9 cellular contexts compared by ENCODE assay signal in the genomic region with DNA sequence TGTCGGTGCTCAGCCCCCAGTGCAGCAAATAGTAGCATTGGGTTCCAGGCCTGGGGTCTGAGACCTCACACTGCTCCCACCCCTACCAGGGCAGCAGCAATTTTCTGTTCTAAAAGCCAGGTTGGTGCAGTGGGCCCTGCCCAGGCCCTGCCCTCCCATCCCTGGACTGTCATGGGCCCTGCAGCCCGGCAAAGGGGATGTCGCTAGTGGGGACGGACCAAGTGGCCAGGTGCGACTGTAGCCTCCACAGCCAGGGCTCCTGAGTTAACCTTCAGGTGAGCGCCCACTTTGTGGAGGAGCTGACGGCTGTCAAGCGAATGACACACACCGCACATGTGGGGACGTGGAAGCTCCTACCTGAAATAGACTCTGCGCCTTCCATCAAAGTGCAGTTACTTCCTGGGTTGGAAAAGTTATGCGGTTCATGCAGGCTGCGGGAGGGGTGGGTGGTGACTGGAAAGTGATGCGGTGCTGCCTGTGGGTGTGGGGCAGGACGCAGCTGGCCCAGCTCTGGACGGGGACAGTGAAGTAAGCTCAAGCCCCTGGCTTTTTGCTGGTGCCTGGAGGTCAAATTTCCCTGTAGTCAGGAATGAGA. TPM values are rescaled to one million over a fixed set of nuclear protein-coding genes. Genes with fewer than 3 reads are reported as not detected.
DNase-seq lines count a peak whose midpoint lies in the region; ATAC-seq and TF ChIP-seq lines count a peak whose summit lies in the region.
"Had no signal": no experiment of that assay in that cellular context is flagged by ENCODE, and none has a peak within 500 bp of the region (broad histone marks: within the 10 kb centered on the region; RNA-seq: fewer than 3 reads in every experiment).

No MANE protein-coding gene starts in this region.

- CTCF ChIA-PET in WTC11 (lab: Charles Lee): interaction anchor here (0.6 to 1.7 kb wide), 4 partner anchors 8 to 31 kb away, joined by 3 to 4 read pairs (median 3); no protein-coding TSS in a partner anchor

- no peaks in the 10 kb centered on the region for H3K9me3 ChIP-seq in gastroesophageal sphincter
- H3K9me3 ChIP-seq in spleen: no peaks in the 10 kb centered on the region

- TF ChIP-seq POLR2A in gastroesophageal sphincter (IDR thresholded peaks at IDR 0.05): no peak
- no peak for TF ChIP-seq POLR2A in spleen (IDR thresholded peaks at IDR 0.05)
- TF ChIP-seq POLR2A in erythroblast (IDR thresholded peaks at IDR 0.05; ENCODE audit: low read length): no peak

- H3K4me1 Mint-ChIP-seq in WTC11: peaks cover 40% of the 10 kb centered on the region

- H3K4me1 ChIP-seq in gastroesophageal sphincter: peaks cover 6 to 88% (median 73%) of the 10 kb centered on the region in 3 donors
- H3K4me1 ChIP-seq in spleen: peaks cover 70 to 97% (median 92%) of the 10 kb centered on the region in 6 donors

- H3K4me3 Mint-ChIP-seq in WTC11: peak overlapping the region; percentile 62

- H3K27me3 ChIP-seq in gastroesophageal sphincter (no peaks in the 10 kb centered on the region), spleen (replicated peaks in 1 of 7) (peaks cover 0 to 15% (median 0%) of the 10 kb centered on the region in 7 donors)

- no peaks in the 10 kb centered on the region for H3K9me3 Mint-ChIP-seq in WTC11

- POLR2A ChIA-PET in WTC11 (lab: Charles Lee): interaction anchor here (1.0 kb wide), 1 partner anchor 9 kb away, joined by 4 read pairs; no protein-coding TSS in a partner anchor

- WGBS in gastroesophageal sphincter (ENCODE audit: low coverage in 1 of 2), 2 donors: 80% methylated on average over 1 of the region's 16 CpGs; no CpG with 5 or more reads in 1 of the 2 donors
- WGBS in spleen, 5 donors: 72 to 79% (median 75%) methylated on average over 16 of the region's 16 CpGs

- H3K27ac Mint-ChIP-seq in WTC11: no peak overlapping the region

- H3K4me3 ChIP-seq in HFF-Myc (replicated peaks; ENCODE audit: low read depth, low read length) (peak overlapping the region; percentile 91), gastroesophageal sphincter (peak overlapping the region; percentile 72 to 99), spleen (peak overlapping the region; percentile 74 to 96 (median 87))

- TF ChIP-seq CTCF in HFF-Myc (IDR thresholded peaks at IDR 0.05; ENCODE audit: low read depth, low read length, missing control alignments) (no peak), WTC11 (IDR thresholded peaks at IDR 0.05) (no peak), gastroesophageal sphincter (IDR thresholded peaks at IDR 0.05) (no peak), spleen (IDR thresholded peaks at IDR 0.05 in 8 of 11, conservative IDR thresholded peaks at IDR 0.05 in 3 of 11) (no peak)

- no peak for ATAC-seq in WTC11
- ATAC-seq in gastroesophageal sphincter: no peak

- DNase-seq in HFF-Myc (ENCODE audit: extremely low read depth, low read depth) (no peak), WTC11 (ENCODE audit: low spot score) (no peak), spleen (no peak), DMS 273 treated with DMSO at 0.1 percent for 48 hours (lab: John Stamatoyannopoulos, UW) (no peak), COLO829 (ENCODE audit: low spot score) (no peak), NCI-H526 (lab: John Stamatoyannopoulos, UW) (no peak), erythroblast (lab: John Stamatoyannopoulos, UW) (no peak)
- DNase-seq: SHP77 had no signal

- H3K27ac ChIP-seq in gastroesophageal sphincter: peak overlapping the region in 3 of 4 donors; percentile 83 to 90 (median 89)
- peak overlapping the region in 7 of 8 donors; percentile 15 to 90 (median 86) for H3K27ac ChIP-seq in spleen

- peaks cover 1% of the 10 kb centered on the region; the same call in 1 of the 2 replicates for H3K36me3 Mint-ChIP-seq in WTC11

- intact Hi-C loops in spleen (cut with DNase I; ENCODE audit: low total_unique reads): no loop called here

- TF ChIP-seq EP300 in gastroesophageal sphincter (IDR thresholded peaks at IDR 0.05): no peak

- no peaks in the 10 kb centered on the region; the same call in 1 of the 2 replicates for H3K27me3 Mint-ChIP-seq in WTC11 (ENCODE audit: low read depth)

- H3K36me3 ChIP-seq in gastroesophageal sphincter (peaks cover 0 to 2% of the 10 kb centered on the region in 2 donors), spleen (peaks cover 0 to 26% (median under 1%) of the 10 kb centered on the region in 6 donors)

TF ChIP-seq in WTC11, 78 proteins besides CTCF, POLR2A, EP300 and RAD21 (continues in another document):
- no peak for TF ChIP-seq ZNF219 (CRISPR knock-in tag; IDR thresholded peaks at IDR 0.05; ENCODE audit: borderline replicate concordance)
- no peak for TF ChIP-seq PRRX2 (CRISPR knock-in tag; IDR thresholded peaks at IDR 0.05)
- TF ChIP-seq, protein P1, sequence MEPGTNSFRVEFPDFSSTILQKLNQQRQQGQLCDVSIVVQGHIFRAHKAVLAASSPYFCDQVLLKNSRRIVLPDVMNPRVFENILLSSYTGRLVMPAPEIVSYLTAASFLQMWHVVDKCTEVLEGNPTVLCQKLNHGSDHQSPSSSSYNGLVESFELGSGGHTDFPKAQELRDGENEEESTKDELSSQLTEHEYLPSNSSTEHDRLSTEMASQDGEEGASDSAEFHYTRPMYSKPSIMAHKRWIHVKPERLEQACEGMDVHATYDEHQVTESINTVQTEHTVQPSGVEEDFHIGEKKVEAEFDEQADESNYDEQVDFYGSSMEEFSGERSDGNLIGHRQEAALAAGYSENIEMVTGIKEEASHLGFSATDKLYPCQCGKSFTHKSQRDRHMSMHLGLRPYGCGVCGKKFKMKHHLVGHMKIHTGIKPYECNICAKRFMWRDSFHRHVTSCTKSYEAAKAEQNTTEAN (CRISPR knock-in tag; IDR thresholded peaks at IDR 0.05): no peak
- TF ChIP-seq, protein P2, sequence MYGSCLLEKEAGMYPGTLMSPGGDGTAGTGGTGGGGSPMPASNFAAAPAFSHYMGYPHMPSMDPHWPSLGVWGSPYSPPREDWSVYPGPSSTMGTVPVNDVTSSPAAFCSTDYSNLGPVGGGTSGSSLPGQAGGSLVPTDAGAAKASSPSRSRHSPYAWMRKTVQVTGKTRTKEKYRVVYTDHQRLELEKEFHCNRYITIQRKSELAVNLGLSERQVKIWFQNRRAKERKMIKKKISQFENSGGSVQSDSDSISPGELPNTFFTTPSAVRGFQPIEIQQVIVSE (CRISPR knock-in tag; IDR thresholded peaks at IDR 0.05; ENCODE audit: borderline replicate concordance): no peak
- no peak for TF ChIP-seq CBFB (CRISPR knock-in tag; IDR thresholded peaks at IDR 0.05; ENCODE audit: low read depth)
- TF ChIP-seq, protein P3, sequence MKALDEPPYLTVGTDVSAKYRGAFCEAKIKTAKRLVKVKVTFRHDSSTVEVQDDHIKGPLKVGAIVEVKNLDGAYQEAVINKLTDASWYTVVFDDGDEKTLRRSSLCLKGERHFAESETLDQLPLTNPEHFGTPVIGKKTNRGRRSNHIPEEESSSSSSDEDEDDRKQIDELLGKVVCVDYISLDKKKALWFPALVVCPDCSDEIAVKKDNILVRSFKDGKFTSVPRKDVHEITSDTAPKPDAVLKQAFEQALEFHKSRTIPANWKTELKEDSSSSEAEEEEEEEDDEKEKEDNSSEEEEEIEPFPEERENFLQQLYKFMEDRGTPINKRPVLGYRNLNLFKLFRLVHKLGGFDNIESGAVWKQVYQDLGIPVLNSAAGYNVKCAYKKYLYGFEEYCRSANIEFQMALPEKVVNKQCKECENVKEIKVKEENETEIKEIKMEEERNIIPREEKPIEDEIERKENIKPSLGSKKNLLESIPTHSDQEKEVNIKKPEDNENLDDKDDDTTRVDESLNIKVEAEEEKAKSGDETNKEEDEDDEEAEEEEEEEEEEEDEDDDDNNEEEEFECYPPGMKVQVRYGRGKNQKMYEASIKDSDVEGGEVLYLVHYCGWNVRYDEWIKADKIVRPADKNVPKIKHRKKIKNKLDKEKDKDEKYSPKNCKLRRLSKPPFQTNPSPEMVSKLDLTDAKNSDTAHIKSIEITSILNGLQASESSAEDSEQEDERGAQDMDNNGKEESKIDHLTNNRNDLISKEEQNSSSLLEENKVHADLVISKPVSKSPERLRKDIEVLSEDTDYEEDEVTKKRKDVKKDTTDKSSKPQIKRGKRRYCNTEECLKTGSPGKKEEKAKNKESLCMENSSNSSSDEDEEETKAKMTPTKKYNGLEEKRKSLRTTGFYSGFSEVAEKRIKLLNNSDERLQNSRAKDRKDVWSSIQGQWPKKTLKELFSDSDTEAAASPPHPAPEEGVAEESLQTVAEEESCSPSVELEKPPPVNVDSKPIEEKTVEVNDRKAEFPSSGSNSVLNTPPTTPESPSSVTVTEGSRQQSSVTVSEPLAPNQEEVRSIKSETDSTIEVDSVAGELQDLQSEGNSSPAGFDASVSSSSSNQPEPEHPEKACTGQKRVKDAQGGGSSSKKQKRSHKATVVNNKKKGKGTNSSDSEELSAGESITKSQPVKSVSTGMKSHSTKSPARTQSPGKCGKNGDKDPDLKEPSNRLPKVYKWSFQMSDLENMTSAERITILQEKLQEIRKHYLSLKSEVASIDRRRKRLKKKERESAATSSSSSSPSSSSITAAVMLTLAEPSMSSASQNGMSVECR (CRISPR knock-in tag; IDR thresholded peaks at IDR 0.05; ENCODE audit: borderline replicate concordance): no peak
- TF ChIP-seq GABPB1 (CRISPR knock-in tag; IDR thresholded peaks at IDR 0.05): no peak
- TF ChIP-seq ZNF423 (CRISPR knock-in tag; IDR thresholded peaks at IDR 0.05): no peak
- TF ChIP-seq, protein P4, sequence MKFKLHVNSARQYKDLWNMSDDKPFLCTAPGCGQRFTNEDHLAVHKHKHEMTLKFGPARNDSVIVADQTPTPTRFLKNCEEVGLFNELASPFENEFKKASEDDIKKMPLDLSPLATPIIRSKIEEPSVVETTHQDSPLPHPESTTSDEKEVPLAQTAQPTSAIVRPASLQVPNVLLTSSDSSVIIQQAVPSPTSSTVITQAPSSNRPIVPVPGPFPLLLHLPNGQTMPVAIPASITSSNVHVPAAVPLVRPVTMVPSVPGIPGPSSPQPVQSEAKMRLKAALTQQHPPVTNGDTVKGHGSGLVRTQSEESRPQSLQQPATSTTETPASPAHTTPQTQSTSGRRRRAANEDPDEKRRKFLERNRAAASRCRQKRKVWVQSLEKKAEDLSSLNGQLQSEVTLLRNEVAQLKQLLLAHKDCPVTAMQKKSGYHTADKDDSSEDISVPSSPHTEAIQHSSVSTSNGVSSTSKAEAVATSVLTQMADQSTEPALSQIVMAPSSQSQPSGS (CRISPR knock-in tag; IDR thresholded peaks at IDR 0.05; ENCODE audit: borderline replicate concordance, low read depth): no peak
- TF ChIP-seq MYBL2 (CRISPR knock-in tag; IDR thresholded peaks at IDR 0.05): no peak

RNA-seq across cellular contexts. Expression of a gene that starts 1.5 kb away (rescaled TPM):
- total RNA-seq in WTC11 (2021) (69.0 to 82.4 TPM (median 72.4 TPM) in 3 replicates), gastroesophageal sphincter (100 to 1,000 TPM in 1 of 4 donors, 10 to 100 TPM in 3; 44.6 to 102 (median 64.7) TPM), spleen (100 to 1,000 TPM in 3 of 7 donors, 10 to 100 TPM in 4; 66.9 to 110 (median 96.4) TPM)
- polyA plus RNA-seq in spleen: 100 to 1,000 TPM in 2 of 3 donors, 10 to 100 TPM in 1; 56.6 to 120 (median 102) TPM

RNA-seq across cellular contexts. Expression of a gene that starts 33.1 kb away (rescaled TPM):
- total RNA-seq in WTC11 (2021) (10.0 to 13.3 TPM (median 12.0 TPM) in 3 replicates), gastroesophageal sphincter (10 to 100 TPM in 2 of 4 donors, 1 to 10 TPM in 2; 5.1 to 32.2 (median 8.8) TPM), spleen (10 to 100 TPM in 1 of 7 donors, 1 to 10 TPM in 6; 2.7 to 11.7 (median 8.3) TPM)
- polyA plus RNA-seq in spleen: 1 to 10 TPM; 3.0 to 3.7 (median 3.2) TPM
